Comparison of ENCODE assay signal across 8 cellular contexts in the genomic region with DNA sequence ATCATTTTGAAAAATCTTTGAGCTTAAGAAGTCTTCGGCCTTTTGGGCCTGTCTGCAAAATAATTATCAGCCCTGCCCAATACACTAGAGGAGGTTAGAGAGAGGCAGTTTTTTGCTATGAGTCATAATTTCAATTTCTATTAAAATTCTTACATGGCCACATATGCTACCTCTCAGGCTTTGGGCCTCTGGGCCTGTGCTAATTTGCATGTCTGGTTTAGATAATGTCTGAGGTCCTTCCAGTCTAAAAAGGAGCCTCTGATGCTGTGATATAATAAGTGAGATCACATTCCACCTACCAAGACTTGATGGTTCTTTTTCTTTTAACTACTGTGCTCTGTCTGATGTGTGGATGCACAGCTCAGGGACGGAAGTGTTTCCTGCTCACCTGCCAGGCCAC.
A peak's percentile ranks its signal among the peaks of the same experiment; 100 is the strongest.
DNase-seq lines count a peak whose midpoint lies in the region; ATAC-seq lines count a peak whose summit lies in the region.

No MANE protein-coding gene starts in this region.

- peaks cover 19% of the 10 kb centered on the region for H3K4me1 Mint-ChIP-seq in activated T-cell treated with anti-CD3 and anti-CD28 coated beads, Interleukin-2, amount 50 U/mL, for 24 hours (ENCODE audit: low read depth)
- peaks cover 11% of the 10 kb centered on the region for H3K4me1 Mint-ChIP-seq in activated T-cell treated with anti-CD3 and anti-CD28 coated beads, Interleukin-2, amount 50 U/mL, for 4 hours (ENCODE audit: low read depth)
- H3K4me1 Mint-ChIP-seq in stimulated activated naive B cell treated with anti-CD40 and anti-IgM and Interleukin-4, amounts not matched to agents 10 μg/mL and 1 μg/mL and 100 μg/mL, for 72 hours, result peaks cover 13 to 31% of the 10 kb centered on the region in 2 donors

- H3K9me3 Mint-ChIP-seq in activated T-cell treated with anti-CD3 and anti-CD28 coated beads, Interleukin-2, amount 50 U/mL, for 24 hours, result no peaks in the 10 kb centered on the region
- H3K9me3 Mint-ChIP-seq in activated T-cell treated with anti-CD3 and anti-CD28 coated beads, Interleukin-2, amount 50 U/mL, for 4 hours, result no peaks in the 10 kb centered on the region
- no peaks in the 10 kb centered on the region for H3K9me3 Mint-ChIP-seq in stimulated activated naive B cell treated with anti-CD40 and anti-IgM and Interleukin-4, amounts not matched to agents 10 μg/mL and 1 μg/mL and 100 μg/mL, for 72 hours

- H3K27ac Mint-ChIP-seq in activated T-cell treated with anti-CD3 and anti-CD28 coated beads, Interleukin-2, amount 50 U/mL, for 24 hours, result peak overlapping the region; percentile 56
- H3K27ac Mint-ChIP-seq in stimulated activated naive B cell treated with anti-CD40 and anti-IgM and Interleukin-4, amounts not matched to agents 10 μg/mL and 1 μg/mL and 100 μg/mL, for 72 hours, result peak overlapping the region; percentile 76

- H3K36me3 Mint-ChIP-seq in activated T-cell treated with anti-CD3 and anti-CD28 coated beads, Interleukin-2, amount 50 U/mL, for 24 hours (ENCODE audit: low read depth), result peaks cover 85% of the 10 kb centered on the region
- H3K36me3 Mint-ChIP-seq in activated T-cell treated with anti-CD3 and anti-CD28 coated beads, Interleukin-2, amount 50 U/mL, for 4 hours (ENCODE audit: insufficient read depth), result peaks cover 35% of the 10 kb centered on the region
- peaks cover 41 to 47% of the 10 kb centered on the region in 2 donors for H3K36me3 Mint-ChIP-seq in stimulated activated naive B cell treated with anti-CD40 and anti-IgM and Interleukin-4, amounts not matched to agents 10 μg/mL and 1 μg/mL and 100 μg/mL, for 72 hours

- no peak for ATAC-seq in activated T-cell treated with anti-CD3 and anti-CD28 coated beads, Interleukin-2, amount 50 U/mL, for 4 hours
- peak; percentile 98 for ATAC-seq in HG02623 (IDR thresholded peaks at IDR 0.05; ENCODE audit: unreplicated experiment)
- ATAC-seq in stimulated activated naive B cell treated with anti-CD40 and anti-IgM and Interleukin-4, amounts not matched to agents 10 μg/mL and 1 μg/mL and 100 μg/mL, for 72 hours (replicated peaks), result peak; percentile 93 to 95

- DNase-seq in activated T-cell treated with anti-CD3 and anti-CD28 coated beads, Interleukin-2, amount 50 U/mL, for 24 hours, result no peak
- DNase-seq in activated T-cell treated with anti-CD3 and anti-CD28 coated beads, Interleukin-2, amount 50 U/mL, for 4 hours, result no peak
- DNase-seq in M059J (ENCODE audit: low read depth) (peak; percentile 76), NCI-H748 treated with DMSO at 0.1 percent for 48 hours (lab: John Stamatoyannopoulos, UW) (no peak), NCI-H1105 treated with DMSO at 0.1 percent for 48 hours (lab: John Stamatoyannopoulos, UW) (no peak)
- no peak for DNase-seq in stimulated activated naive B cell treated with anti-CD40 and anti-IgM and Interleukin-4, amounts not matched to agents 10 μg/mL and 1 μg/mL and 100 μg/mL, for 72 hours
- no peak for DNase-seq in activated CD4-positive, CD25-positive, alpha-beta regulatory T cell treated with anti-CD3 and anti-CD28 coated beads, Interleukin-2, amount 50 U/mL, for 72 hours

- H3K4me3 Mint-ChIP-seq in activated T-cell treated with anti-CD3 and anti-CD28 coated beads, Interleukin-2, amount 50 U/mL, for 24 hours, result no peak overlapping the region
- H3K4me3 Mint-ChIP-seq in activated T-cell treated with anti-CD3 and anti-CD28 coated beads, Interleukin-2, amount 50 U/mL, for 4 hours, result no peak overlapping the region
- no peak overlapping the region for H3K4me3 Mint-ChIP-seq in stimulated activated naive B cell treated with anti-CD40 and anti-IgM and Interleukin-4, amounts not matched to agents 10 μg/mL and 1 μg/mL and 100 μg/mL, for 72 hours

- H3K27me3 Mint-ChIP-seq in activated T-cell treated with anti-CD3 and anti-CD28 coated beads, Interleukin-2, amount 50 U/mL, for 24 hours, result no peaks in the 10 kb centered on the region
- H3K27me3 Mint-ChIP-seq in activated T-cell treated with anti-CD3 and anti-CD28 coated beads, Interleukin-2, amount 50 U/mL, for 4 hours (ENCODE audit: low read depth), result no peaks in the 10 kb centered on the region
- no peaks in the 10 kb centered on the region for H3K27me3 Mint-ChIP-seq in stimulated activated naive B cell treated with anti-CD40 and anti-IgM and Interleukin-4, amounts not matched to agents 10 μg/mL and 1 μg/mL and 100 μg/mL, for 72 hours

Comparison
In these comparisons a context has a peak if more than half of its experiments do, and no peak if none do; other contexts are left out.
1. ATAC-seq: peak in HG02623 (single experiment) and stimulated activated naive B cell treated with anti-CD40 and anti-IgM and Interleukin-4, amounts not matched to agents 10 μg/mL and 1 μg/mL and 100 μg/mL, for 72 hours (2 of 2); none in activated T-cell treated with anti-CD3 and anti-CD28 coated beads, Interleukin-2, amount 50 U/mL, for 4 hours (0 of 2).